ENCODE assay signal across 8 cellular contexts in genomic region chr16:28538733-28539596, GRCh38. TPM values are rescaled to one million over a fixed set of nuclear protein-coding genes. Genes with fewer than 3 reads are reported as not detected.
DNase-seq lines count a peak whose midpoint lies in the region; ATAC-seq and TF ChIP-seq lines count a peak whose summit lies in the region.

Gene NUPR1 (minus strand): TSS chr16:28538974. CDS start chr16:28538907, 67 bp downstream.

- no peak within 1 kb of the TSS for H3K4me3 Mint-ChIP-seq in activated naive CD4-positive, alpha-beta T cell treated with anti-CD3 and anti-CD28 coated beads, Interleukin-2, amount 10 ng/mL, durations not matched to agents 7 days and 5 days
- H3K4me3 Mint-ChIP-seq in effector memory CD8-positive, alpha-beta T cell, result no peak within 1 kb of the TSS

- peak; percentile 65 to 98 for TF ChIP-seq EP300 in tibial nerve (IDR thresholded peaks at IDR 0.05)

- 42 to 47% methylated on average over 22 of the region's 22 CpGs for WGBS in tibial nerve, 2 donors

- TF ChIP-seq POLR2A in tibial nerve (IDR thresholded peaks at IDR 0.05), result peak; percentile 64 to 87

- CTCF ChIA-PET in activated naive CD4-positive, alpha-beta T cell treated with anti-CD3 and anti-CD28 coated beads, Interleukin-2, amount 10 ng/mL, durations not matched to agents 7 days and 5 days (lab: Charles Lee), result no interaction called here

- no peaks in the 10 kb centered on the region for H3K36me3 Mint-ChIP-seq in activated naive CD4-positive, alpha-beta T cell treated with anti-CD3 and anti-CD28 coated beads, Interleukin-2, amount 50 U/mL, for 72 hours
- peaks cover 5% of the 10 kb centered on the region for H3K36me3 Mint-ChIP-seq in activated naive CD4-positive, alpha-beta T cell treated with anti-CD3 and anti-CD28 coated beads, Interleukin-2, amount 10 ng/mL, durations not matched to agents 7 days and 5 days
- no peaks in the 10 kb centered on the region for H3K36me3 Mint-ChIP-seq in effector memory CD8-positive, alpha-beta T cell (ENCODE audit: insufficient read depth)

- H3K4me1 Mint-ChIP-seq in activated naive CD4-positive, alpha-beta T cell treated with anti-CD3 and anti-CD28 coated beads, Interleukin-2, amount 10 ng/mL, durations not matched to agents 7 days and 5 days, result peaks cover 20% of the 10 kb centered on the region
- H3K4me1 Mint-ChIP-seq in effector memory CD8-positive, alpha-beta T cell (ENCODE audit: low read depth in 2 of 2), result peaks cover 18 to 22% of the 10 kb centered on the region in 2 donors

- H3K27me3 Mint-ChIP-seq in activated naive CD4-positive, alpha-beta T cell treated with anti-CD3 and anti-CD28 coated beads, Interleukin-2, amount 10 ng/mL, durations not matched to agents 7 days and 5 days, result peaks cover 17% of the 10 kb centered on the region
- H3K27me3 Mint-ChIP-seq in effector memory CD8-positive, alpha-beta T cell, result no peaks in the 10 kb centered on the region

- peaks cover 0 to 4% (median 0%) of the 10 kb centered on the region in 4 donors for H3K9me3 ChIP-seq in tibial nerve

- ATAC-seq in activated naive CD4-positive, alpha-beta T cell treated with anti-CD3 and anti-CD28 coated beads, Interleukin-2, amount 50 U/mL, for 72 hours, result no peak
- no peak for ATAC-seq in GM19395 (IDR thresholded peaks at IDR 0.05; ENCODE audit: unreplicated experiment)
- ATAC-seq in effector memory CD8-positive, alpha-beta T cell (replicated peaks), result no peak

- DNase-seq in activated naive CD4-positive, alpha-beta T cell treated with anti-CD3 and anti-CD28 coated beads, Interleukin-2, amount 50 U/mL, for 72 hours (ENCODE audit: low spot score in 2 of 2), result no peak
- DNase-seq in activated naive CD4-positive, alpha-beta T cell treated with anti-CD3 and anti-CD28 coated beads, Interleukin-2, amount 10 ng/mL, durations not matched to agents 7 days and 5 days, result no peak
- DNase-seq in coronary artery (ENCODE audit: low spot score) (peak; percentile 98), lung microvascular endothelial cell (ENCODE audit: low read depth in 2 of 2) (peak; percentile 90 to 92), tibial nerve (ENCODE audit: low spot score in 2 of 2) (peak; percentile 97 to 98), NCI-H1694 treated with DMSO at 0.1 percent for 48 hours (lab: John Stamatoyannopoulos, UW) (no peak)
- DNase-seq in effector memory CD8-positive, alpha-beta T cell, result no peak

- peaks cover 0 to 42% (median 5%) of the 10 kb centered on the region in 4 donors for H3K4me1 ChIP-seq in tibial nerve

- H3K36me3 ChIP-seq in tibial nerve, result peaks cover 0 to 13% (median 0%) of the 10 kb centered on the region in 3 donors

- H3K27ac ChIP-seq in coronary artery, result peak within 1 kb of the TSS; percentile 97 to 98
- peak within 1 kb of the TSS; percentile 87 to 96 (median 92) for H3K27ac ChIP-seq in tibial nerve

- peaks cover 0 to 5% of the 10 kb centered on the region in 2 donors for H3K27me3 ChIP-seq in tibial nerve

- peak within 1 kb of the TSS; percentile 76 for H3K4me3 ChIP-seq in coronary artery
- peak within 1 kb of the TSS; percentile 40 to 60 (median 46) for H3K4me3 ChIP-seq in tibial nerve

- H3K27ac Mint-ChIP-seq in activated naive CD4-positive, alpha-beta T cell treated with anti-CD3 and anti-CD28 coated beads, Interleukin-2, amount 50 U/mL, for 72 hours, result peak within 1 kb of the TSS; percentile 35 to 79
- no peak within 1 kb of the TSS for H3K27ac Mint-ChIP-seq in activated naive CD4-positive, alpha-beta T cell treated with anti-CD3 and anti-CD28 coated beads, Interleukin-2, amount 10 ng/mL, durations not matched to agents 7 days and 5 days
- H3K27ac Mint-ChIP-seq in effector memory CD8-positive, alpha-beta T cell, result peak within 1 kb of the TSS in 1 of 2 donors; percentile 2

- peaks cover 4 to 9% of the 10 kb centered on the region in 2 donors for H3K9me3 Mint-ChIP-seq in activated naive CD4-positive, alpha-beta T cell treated with anti-CD3 and anti-CD28 coated beads, Interleukin-2, amount 50 U/mL, for 72 hours
- H3K9me3 Mint-ChIP-seq in activated naive CD4-positive, alpha-beta T cell treated with anti-CD3 and anti-CD28 coated beads, Interleukin-2, amount 10 ng/mL, durations not matched to agents 7 days and 5 days, result no peaks in the 10 kb centered on the region
- H3K9me3 Mint-ChIP-seq in effector memory CD8-positive, alpha-beta T cell, result peaks cover 5 to 6% of the 10 kb centered on the region in 2 donors

- TF ChIP-seq CTCF in coronary artery (IDR thresholded peaks at IDR 0.05) (no peak), tibial nerve (IDR thresholded peaks at IDR 0.05) (peak in 1 of 5 experiments; percentile 18)

RNA-seq across cellular contexts. Expression of gene NUPR1, which starts in this region (rescaled TPM):
- not detected for total RNA-seq in activated naive CD4-positive, alpha-beta T cell treated with anti-CD3 and anti-CD28 coated beads, Interleukin-2, amount 50 U/mL, for 72 hours
- 0.44 and 11.9 TPM in 2 replicates for total RNA-seq in lung microvascular endothelial cell
- 10 to 100 TPM; 33.0 to 57.2 (median 53.4) TPM for total RNA-seq in tibial nerve

Comparison
In these comparisons a context has a peak if more than half of its experiments do, and no peak if none do; other contexts are left out.
1. DNase-seq: peak in coronary artery (single experiment), lung microvascular endothelial cell (2 of 2) and tibial nerve (2 of 2); none in activated naive CD4-positive, alpha-beta T cell treated with anti-CD3 and anti-CD28 coated beads, Interleukin-2, amount 50 U/mL, for 72 hours (0 of 2), activated naive CD4-positive, alpha-beta T cell treated with anti-CD3 and anti-CD28 coated beads, Interleukin-2, amount 10 ng/mL, durations not matched to agents 7 days and 5 days (single experiment), NCI-H1694 treated with DMSO at 0.1 percent for 48 hours (single experiment) and effector memory CD8-positive, alpha-beta T cell (0 of 3).